In the genomic region with DNA sequence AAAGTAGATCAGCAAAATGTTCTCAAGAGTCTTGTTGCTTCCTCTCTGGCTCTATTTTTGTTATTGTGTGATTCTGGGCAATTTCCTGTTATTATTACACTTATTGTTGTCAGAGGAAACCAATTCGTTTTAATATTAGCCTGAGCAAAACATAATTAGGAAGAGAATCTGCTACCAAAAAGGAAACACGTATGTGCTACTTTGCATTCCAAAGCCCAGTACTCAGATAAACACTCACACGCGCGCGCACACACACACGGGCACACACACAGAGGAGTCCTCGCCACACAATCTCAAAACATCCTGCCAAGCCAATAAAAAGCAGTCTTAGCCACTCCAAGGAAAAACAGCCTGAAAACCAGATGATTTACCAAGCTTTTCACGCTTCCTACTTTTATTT, we compare ENCODE assay signal across 2 cellular contexts.
A peak's percentile ranks its signal among the peaks of the same experiment; 100 is the strongest.
TF ChIP-seq lines count a peak whose summit lies in the region.

No MANE protein-coding gene starts in this region.

TF ChIP-seq in IMR-90, 13 proteins besides CTCF, POLR2A, EP300 and RAD21:
- TF ChIP-seq BHLHE40 (IDR thresholded peaks at IDR 0.05; ENCODE audit: low read depth, low read length) (peak; percentile 61; the same call in 1 of the 2 replicates), RFX5 (IDR thresholded peaks at IDR 0.05; ENCODE audit: low read depth, low read length) (no peak)

TF ChIP-seq in endothelial cell of umbilical vein, 7 proteins besides CTCF, POLR2A, EP300 and RAD21:
- TF ChIP-seq EZH2 (IDR thresholded peaks at IDR 0.05; ENCODE audit: borderline replicate concordance, low read depth, low read length, severe bottlenecking) (no peak), POLR2AphosphoS5 (IDR thresholded peaks at IDR 0.05; ENCODE audit: insufficient read depth, low read depth, low read length) (peak; percentile 91), MYC (IDR thresholded peaks at IDR 0.05; ENCODE audit: low read depth, low read length) (no peak), JUN (IDR thresholded peaks at IDR 0.05; ENCODE audit: borderline replicate concordance, insufficient read depth, insufficient read length, low read depth) (peak; percentile 69), GATA2 (IDR thresholded peaks at IDR 0.05; ENCODE audit: insufficient read depth, insufficient read length, low read depth, low read length) (peak; percentile 54), FOS (IDR thresholded peaks at IDR 0.05; ENCODE audit: borderline replicate concordance, insufficient read depth, low read length) (peak; percentile 78)
- TF ChIP-seq, protein P1, sequence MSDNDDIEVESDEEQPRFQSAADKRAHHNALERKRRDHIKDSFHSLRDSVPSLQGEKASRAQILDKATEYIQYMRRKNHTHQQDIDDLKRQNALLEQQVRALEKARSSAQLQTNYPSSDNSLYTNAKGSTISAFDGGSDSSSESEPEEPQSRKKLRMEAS (IDR thresholded peaks at IDR 0.05; ENCODE audit: insufficient read depth, insufficient read length), result no peak
